Comparison of ENCODE assay signal across 1 cellular context in the genomic region with DNA sequence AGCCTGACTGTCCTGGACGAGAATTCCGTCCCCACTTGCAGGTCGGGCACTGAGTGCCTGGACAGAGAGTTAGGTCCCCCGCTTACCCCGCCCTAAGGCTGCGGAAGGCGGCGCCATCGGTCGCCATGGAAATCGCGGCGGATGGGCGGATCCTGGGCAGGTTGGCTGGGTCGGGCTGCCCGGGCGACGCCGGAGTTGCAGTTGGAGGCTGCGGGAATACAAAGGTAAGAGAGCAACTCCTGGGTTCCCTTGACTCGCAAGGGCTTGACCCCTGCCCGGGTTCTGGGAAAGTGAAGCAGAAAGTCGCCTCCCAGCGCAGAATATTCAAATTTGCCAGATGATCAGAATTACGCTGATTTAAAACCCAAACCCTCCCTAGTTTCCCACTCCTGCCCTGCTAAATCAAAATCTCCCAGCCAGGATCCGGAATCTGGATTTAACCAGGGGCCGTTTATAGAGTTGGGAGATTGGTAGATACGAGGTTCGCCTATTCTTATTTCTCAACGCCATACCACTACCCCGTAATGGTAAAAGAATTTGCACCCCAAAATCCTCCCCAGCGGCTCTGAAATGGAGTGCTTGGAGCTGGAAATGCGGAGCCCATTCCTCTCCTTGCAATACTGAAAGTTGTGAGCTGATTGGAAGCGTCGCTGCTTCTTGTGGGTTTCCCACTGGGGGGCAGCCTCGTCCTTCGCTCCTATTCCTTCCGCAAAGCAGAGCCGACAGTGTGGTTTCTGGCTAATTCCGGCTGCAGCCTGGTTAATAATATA.
TF ChIP-seq lines count a peak whose summit lies in the region.

No MANE protein-coding gene starts in this region.

TF ChIP-seq in HepG2, 621 proteins besides CTCF, POLR2A, EP300 and RAD21 (continued from another document and continues in another):
- TF ChIP-seq, protein P1, sequence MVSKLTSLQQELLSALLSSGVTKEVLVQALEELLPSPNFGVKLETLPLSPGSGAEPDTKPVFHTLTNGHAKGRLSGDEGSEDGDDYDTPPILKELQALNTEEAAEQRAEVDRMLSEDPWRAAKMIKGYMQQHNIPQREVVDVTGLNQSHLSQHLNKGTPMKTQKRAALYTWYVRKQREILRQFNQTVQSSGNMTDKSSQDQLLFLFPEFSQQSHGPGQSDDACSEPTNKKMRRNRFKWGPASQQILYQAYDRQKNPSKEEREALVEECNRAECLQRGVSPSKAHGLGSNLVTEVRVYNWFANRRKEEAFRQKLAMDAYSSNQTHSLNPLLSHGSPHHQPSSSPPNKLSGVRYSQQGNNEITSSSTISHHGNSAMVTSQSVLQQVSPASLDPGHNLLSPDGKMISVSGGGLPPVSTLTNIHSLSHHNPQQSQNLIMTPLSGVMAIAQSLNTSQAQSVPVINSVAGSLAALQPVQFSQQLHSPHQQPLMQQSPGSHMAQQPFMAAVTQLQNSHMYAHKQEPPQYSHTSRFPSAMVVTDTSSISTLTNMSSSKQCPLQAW (CRISPR knock-in tag; IDR thresholded peaks at IDR 0.05), result peak; percentile 23; the same call in 1 of the 2 replicates
- peak; percentile 47 for TF ChIP-seq BCL6 (CRISPR knock-in tag; IDR thresholded peaks at IDR 0.05)
- TF ChIP-seq ERF (CRISPR knock-in tag; IDR thresholded peaks at IDR 0.05), result peak; percentile 18; the same call in 1 of the 2 replicates
- 0 out of 2 replicates have a peak, but pooled peaks have one; percentile 46 for TF ChIP-seq ZSCAN20 (CRISPR knock-in tag; IDR thresholded peaks at IDR 0.05; ENCODE audit: borderline replicate concordance)
- TF ChIP-seq THYN1 (CRISPR knock-in tag; IDR thresholded peaks at IDR 0.05; ENCODE audit: borderline replicate concordance, low read depth), result no peak
- no peak for TF ChIP-seq ARHGAP35 (CRISPR knock-in tag; IDR thresholded peaks at IDR 0.05; ENCODE audit: borderline replicate concordance)
- TF ChIP-seq ZNF329 (CRISPR knock-in tag; IDR thresholded peaks at IDR 0.05; ENCODE audit: low read depth), result no peak
- TF ChIP-seq ZNF746 (CRISPR knock-in tag; IDR thresholded peaks at IDR 0.05), result no peak
- TF ChIP-seq SNAI1 (CRISPR knock-in tag; IDR thresholded peaks at IDR 0.05; ENCODE audit: borderline replicate concordance), result no peak
- TF ChIP-seq, protein P2, sequence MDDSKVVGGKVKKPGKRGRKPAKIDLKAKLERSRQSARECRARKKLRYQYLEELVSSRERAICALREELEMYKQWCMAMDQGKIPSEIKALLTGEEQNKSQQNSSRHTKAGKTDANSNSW (CRISPR knock-in tag; IDR thresholded peaks at IDR 0.05; ENCODE audit: borderline replicate concordance), result no peak
- no peak; the same call in 2 of the 3 replicates for TF ChIP-seq MXI1 (IDR thresholded peaks at IDR 0.05; ENCODE audit: borderline replicate concordance, low read depth, low read length)
- no peak for TF ChIP-seq PITX1 (CRISPR knock-in tag; IDR thresholded peaks at IDR 0.05)
- no peak for TF ChIP-seq GFI1 (CRISPR knock-in tag; IDR thresholded peaks at IDR 0.05; ENCODE audit: borderline replicate concordance)
- TF ChIP-seq CREM (IDR thresholded peaks at IDR 0.05), result 0 out of 2 replicates have a peak, but pooled peaks have one; percentile 14
- no peak for TF ChIP-seq CREM (CRISPR knock-in tag; IDR thresholded peaks at IDR 0.05)
- TF ChIP-seq ZNF350 (CRISPR knock-in tag; IDR thresholded peaks at IDR 0.05; ENCODE audit: borderline replicate concordance, low read depth), result peak; percentile 68; the same call in 1 of the 2 replicates
- TF ChIP-seq NFIC (IDR thresholded peaks at IDR 0.05; ENCODE audit: low read length), result no peak
- no peak for TF ChIP-seq JUND (CRISPR knock-in tag; IDR thresholded peaks at IDR 0.05)
- TF ChIP-seq ZNF383 (CRISPR knock-in tag; IDR thresholded peaks at IDR 0.05; ENCODE audit: borderline replicate concordance), result no peak
- TF ChIP-seq, protein P3, sequence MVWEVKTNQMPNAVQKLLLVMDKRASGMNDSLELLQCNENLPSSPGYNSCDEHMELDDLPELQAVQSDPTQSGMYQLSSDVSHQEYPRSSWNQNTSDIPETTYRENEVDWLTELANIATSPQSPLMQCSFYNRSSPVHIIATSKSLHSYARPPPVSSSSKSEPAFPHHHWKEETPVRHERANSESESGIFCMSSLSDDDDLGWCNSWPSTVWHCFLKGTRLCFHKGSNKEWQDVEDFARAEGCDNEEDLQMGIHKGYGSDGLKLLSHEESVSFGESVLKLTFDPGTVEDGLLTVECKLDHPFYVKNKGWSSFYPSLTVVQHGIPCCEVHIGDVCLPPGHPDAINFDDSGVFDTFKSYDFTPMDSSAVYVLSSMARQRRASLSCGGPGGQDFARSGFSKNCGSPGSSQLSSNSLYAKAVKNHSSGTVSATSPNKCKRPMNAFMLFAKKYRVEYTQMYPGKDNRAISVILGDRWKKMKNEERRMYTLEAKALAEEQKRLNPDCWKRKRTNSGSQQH (CRISPR knock-in tag; IDR thresholded peaks at IDR 0.05; ENCODE audit: low read depth), result no peak
- TF ChIP-seq HOXA5 (CRISPR knock-in tag; IDR thresholded peaks at IDR 0.05), result peak; percentile 25; the same call in 1 of the 2 replicates
- no peak for TF ChIP-seq ZNF567 (CRISPR knock-in tag; IDR thresholded peaks at IDR 0.05; ENCODE audit: borderline replicate concordance)
- TF ChIP-seq FOXA3 (CRISPR knock-in tag; IDR thresholded peaks at IDR 0.05), result no peak
- no peak for TF ChIP-seq ZNF256 (CRISPR knock-in tag; conservative IDR thresholded peaks at IDR 0.05)
- TF ChIP-seq, protein P4, sequence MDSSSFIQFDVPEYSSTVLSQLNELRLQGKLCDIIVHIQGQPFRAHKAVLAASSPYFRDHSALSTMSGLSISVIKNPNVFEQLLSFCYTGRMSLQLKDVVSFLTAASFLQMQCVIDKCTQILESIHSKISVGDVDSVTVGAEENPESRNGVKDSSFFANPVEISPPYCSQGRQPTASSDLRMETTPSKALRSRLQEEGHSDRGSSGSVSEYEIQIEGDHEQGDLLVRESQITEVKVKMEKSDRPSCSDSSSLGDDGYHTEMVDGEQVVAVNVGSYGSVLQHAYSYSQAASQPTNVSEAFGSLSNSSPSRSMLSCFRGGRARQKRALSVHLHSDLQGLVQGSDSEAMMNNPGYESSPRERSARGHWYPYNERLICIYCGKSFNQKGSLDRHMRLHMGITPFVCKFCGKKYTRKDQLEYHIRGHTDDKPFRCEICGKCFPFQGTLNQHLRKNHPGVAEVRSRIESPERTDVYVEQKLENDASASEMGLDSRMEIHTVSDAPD (CRISPR knock-in tag; IDR thresholded peaks at IDR 0.05), result peak; percentile 51; the same call in 1 of the 2 replicates
- peak; percentile 85 for TF ChIP-seq ZNF335 (CRISPR knock-in tag; IDR thresholded peaks at IDR 0.05)
- no peak for TF ChIP-seq ZNF34 (CRISPR knock-in tag; IDR thresholded peaks at IDR 0.05; ENCODE audit: borderline replicate concordance)
- TF ChIP-seq NFKBIZ (CRISPR knock-in tag; IDR thresholded peaks at IDR 0.05), result no peak
- TF ChIP-seq ZNF605 (CRISPR knock-in tag; IDR thresholded peaks at IDR 0.05), result no peak
- no peak for TF ChIP-seq MIER2 (CRISPR knock-in tag; IDR thresholded peaks at IDR 0.05)
- TF ChIP-seq ZNF629 (CRISPR knock-in tag; conservative IDR thresholded peaks at IDR 0.05), result 0 out of 2 replicates have a peak, but pooled peaks have one; percentile 14
- no peak for TF ChIP-seq SIN3B (IDR thresholded peaks at IDR 0.05; ENCODE audit: low read length)
- TF ChIP-seq ZNF768 (CRISPR knock-in tag; IDR thresholded peaks at IDR 0.05), result no peak
- no peak for TF ChIP-seq FOXJ3 (CRISPR knock-in tag; IDR thresholded peaks at IDR 0.05; ENCODE audit: borderline replicate concordance)
- no peak for TF ChIP-seq TOE1 (CRISPR knock-in tag; IDR thresholded peaks at IDR 0.05)
- TF ChIP-seq, protein P5, sequence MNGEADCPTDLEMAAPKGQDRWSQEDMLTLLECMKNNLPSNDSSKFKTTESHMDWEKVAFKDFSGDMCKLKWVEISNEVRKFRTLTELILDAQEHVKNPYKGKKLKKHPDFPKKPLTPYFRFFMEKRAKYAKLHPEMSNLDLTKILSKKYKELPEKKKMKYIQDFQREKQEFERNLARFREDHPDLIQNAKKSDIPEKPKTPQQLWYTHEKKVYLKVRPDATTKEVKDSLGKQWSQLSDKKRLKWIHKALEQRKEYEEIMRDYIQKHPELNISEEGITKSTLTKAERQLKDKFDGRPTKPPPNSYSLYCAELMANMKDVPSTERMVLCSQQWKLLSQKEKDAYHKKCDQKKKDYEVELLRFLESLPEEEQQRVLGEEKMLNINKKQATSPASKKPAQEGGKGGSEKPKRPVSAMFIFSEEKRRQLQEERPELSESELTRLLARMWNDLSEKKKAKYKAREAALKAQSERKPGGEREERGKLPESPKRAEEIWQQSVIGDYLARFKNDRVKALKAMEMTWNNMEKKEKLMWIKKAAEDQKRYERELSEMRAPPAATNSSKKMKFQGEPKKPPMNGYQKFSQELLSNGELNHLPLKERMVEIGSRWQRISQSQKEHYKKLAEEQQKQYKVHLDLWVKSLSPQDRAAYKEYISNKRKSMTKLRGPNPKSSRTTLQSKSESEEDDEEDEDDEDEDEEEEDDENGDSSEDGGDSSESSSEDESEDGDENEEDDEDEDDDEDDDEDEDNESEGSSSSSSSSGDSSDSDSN (CRISPR knock-in tag; IDR thresholded peaks at IDR 0.05), result no peak
- no peak for TF ChIP-seq ZNF713 (CRISPR knock-in tag; IDR thresholded peaks at IDR 0.05)
- TF ChIP-seq NR2C2 (CRISPR knock-in tag; IDR thresholded peaks at IDR 0.05; ENCODE audit: borderline replicate concordance), result no peak
- TF ChIP-seq RFX3 (CRISPR knock-in tag; IDR thresholded peaks at IDR 0.05), result peak; percentile 85
- TF ChIP-seq NCOA1 (CRISPR knock-in tag; IDR thresholded peaks at IDR 0.05), result no peak
- TF ChIP-seq, protein P6, sequence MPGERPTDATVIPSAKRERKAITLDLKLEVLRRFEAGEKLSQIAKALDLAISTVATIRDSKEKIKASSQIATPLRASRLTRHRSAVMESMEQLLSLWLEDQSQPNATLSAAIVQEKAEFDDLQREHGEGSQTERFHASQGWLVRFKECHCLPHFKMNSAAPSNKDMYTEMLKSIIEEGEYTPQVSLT (CRISPR knock-in tag; IDR thresholded peaks at IDR 0.05; ENCODE audit: borderline replicate concordance, low read depth), result no peak
- TF ChIP-seq AKAP8 (CRISPR knock-in tag; IDR thresholded peaks at IDR 0.05), result no peak
- TF ChIP-seq MZF1 (CRISPR knock-in tag; IDR thresholded peaks at IDR 0.05; ENCODE audit: borderline replicate concordance), result no peak
- TF ChIP-seq, protein P7, sequence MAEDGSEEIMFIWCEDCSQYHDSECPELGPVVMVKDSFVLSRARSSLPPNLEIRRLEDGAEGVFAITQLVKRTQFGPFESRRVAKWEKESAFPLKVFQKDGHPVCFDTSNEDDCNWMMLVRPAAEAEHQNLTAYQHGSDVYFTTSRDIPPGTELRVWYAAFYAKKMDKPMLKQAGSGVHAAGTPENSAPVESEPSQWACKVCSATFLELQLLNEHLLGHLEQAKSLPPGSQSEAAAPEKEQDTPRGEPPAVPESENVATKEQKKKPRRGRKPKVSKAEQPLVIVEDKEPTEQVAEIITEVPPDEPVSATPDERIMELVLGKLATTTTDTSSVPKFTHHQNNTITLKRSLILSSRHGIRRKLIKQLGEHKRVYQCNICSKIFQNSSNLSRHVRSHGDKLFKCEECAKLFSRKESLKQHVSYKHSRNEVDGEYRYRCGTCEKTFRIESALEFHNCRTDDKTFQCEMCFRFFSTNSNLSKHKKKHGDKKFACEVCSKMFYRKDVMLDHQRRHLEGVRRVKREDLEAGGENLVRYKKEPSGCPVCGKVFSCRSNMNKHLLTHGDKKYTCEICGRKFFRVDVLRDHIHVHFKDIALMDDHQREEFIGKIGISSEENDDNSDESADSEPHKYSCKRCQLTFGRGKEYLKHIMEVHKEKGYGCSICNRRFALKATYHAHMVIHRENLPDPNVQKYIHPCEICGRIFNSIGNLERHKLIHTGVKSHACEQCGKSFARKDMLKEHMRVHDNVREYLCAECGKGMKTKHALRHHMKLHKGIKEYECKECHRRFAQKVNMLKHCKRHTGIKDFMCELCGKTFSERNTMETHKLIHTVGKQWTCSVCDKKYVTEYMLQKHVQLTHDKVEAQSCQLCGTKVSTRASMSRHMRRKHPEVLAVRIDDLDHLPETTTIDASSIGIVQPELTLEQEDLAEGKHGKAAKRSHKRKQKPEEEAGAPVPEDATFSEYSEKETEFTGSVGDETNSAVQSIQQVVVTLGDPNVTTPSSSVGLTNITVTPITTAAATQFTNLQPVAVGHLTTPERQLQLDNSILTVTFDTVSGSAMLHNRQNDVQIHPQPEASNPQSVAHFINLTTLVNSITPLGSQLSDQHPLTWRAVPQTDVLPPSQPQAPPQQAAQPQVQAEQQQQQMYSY (CRISPR knock-in tag; IDR thresholded peaks at IDR 0.05), result peak; percentile 58; the same call in 1 of the 2 replicates
- no peak for TF ChIP-seq ZNF546 (CRISPR knock-in tag; conservative IDR thresholded peaks at IDR 0.05)
- TF ChIP-seq, protein P8, sequence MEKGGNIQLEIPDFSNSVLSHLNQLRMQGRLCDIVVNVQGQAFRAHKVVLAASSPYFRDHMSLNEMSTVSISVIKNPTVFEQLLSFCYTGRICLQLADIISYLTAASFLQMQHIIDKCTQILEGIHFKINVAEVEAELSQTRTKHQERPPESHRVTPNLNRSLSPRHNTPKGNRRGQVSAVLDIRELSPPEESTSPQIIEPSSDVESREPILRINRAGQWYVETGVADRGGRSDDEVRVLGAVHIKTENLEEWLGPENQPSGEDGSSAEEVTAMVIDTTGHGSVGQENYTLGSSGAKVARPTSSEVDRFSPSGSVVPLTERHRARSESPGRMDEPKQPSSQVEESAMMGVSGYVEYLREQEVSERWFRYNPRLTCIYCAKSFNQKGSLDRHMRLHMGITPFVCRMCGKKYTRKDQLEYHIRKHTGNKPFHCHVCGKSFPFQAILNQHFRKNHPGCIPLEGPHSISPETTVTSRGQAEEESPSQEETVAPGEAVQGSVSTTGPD (CRISPR knock-in tag; IDR thresholded peaks at IDR 0.05), result no peak
- TF ChIP-seq KDM1A (CRISPR knock-in tag; IDR thresholded peaks at IDR 0.05), result no peak
- TF ChIP-seq ZNF441 (CRISPR knock-in tag; IDR thresholded peaks at IDR 0.05; ENCODE audit: borderline replicate concordance), result peak; percentile 91
- TF ChIP-seq ZMYM2 (CRISPR knock-in tag; IDR thresholded peaks at IDR 0.05), result no peak
- TF ChIP-seq ZFP41 (CRISPR knock-in tag; IDR thresholded peaks at IDR 0.05; ENCODE audit: borderline replicate concordance), result no peak
- peak; percentile 50; the same call in 1 of the 2 replicates for TF ChIP-seq RFX1 (IDR thresholded peaks at IDR 0.05)
- TF ChIP-seq, protein P9, sequence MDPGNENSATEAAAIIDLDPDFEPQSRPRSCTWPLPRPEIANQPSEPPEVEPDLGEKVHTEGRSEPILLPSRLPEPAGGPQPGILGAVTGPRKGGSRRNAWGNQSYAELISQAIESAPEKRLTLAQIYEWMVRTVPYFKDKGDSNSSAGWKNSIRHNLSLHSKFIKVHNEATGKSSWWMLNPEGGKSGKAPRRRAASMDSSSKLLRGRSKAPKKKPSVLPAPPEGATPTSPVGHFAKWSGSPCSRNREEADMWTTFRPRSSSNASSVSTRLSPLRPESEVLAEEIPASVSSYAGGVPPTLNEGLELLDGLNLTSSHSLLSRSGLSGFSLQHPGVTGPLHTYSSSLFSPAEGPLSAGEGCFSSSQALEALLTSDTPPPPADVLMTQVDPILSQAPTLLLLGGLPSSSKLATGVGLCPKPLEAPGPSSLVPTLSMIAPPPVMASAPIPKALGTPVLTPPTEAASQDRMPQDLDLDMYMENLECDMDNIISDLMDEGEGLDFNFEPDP (CRISPR knock-in tag; conservative IDR thresholded peaks at IDR 0.05), result no peak
